ENCODE assay signal across 25 cellular contexts in the genomic region with DNA sequence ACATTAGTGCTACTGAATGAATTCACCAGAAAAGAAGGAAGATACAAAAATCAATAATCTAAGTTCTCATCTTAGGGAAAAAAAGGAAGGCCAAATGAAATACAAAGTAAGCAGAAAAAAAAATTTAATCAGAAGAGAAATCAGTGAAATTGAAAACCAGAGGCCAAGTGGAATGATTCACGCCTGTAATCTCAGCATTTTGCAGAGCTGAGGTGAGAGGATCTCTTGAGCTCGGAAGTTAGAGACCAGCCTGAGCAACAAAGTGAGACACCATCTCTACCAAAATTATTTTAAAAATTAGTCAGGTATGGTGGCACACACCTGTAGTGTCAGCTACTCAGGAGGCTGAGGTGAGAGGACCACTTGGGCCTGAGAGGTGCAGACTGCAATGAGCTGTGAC.
"Had no signal": no experiment of that assay in that cellular context is flagged by ENCODE, and none has a peak within 500 bp of the region (broad histone marks: within the 10 kb centered on the region; RNA-seq: fewer than 3 reads in every experiment).

No MANE protein-coding gene starts in this region.

- H3K4me2 ChIP-seq: neural progenitor cell had no signal

- H3K9me3 ChIP-seq: gastroesophageal sphincter, thoracic aorta, uterus had no signal

- DNase-seq: activated CD4-positive, alpha-beta T cell treated with anti-CD3 and anti-CD28 coated beads for 48 hours; activated CD4-positive, alpha-beta T cell treated with anti-CD3 and anti-CD28 coated beads, Interleukin-2, amount 50 U/mL, for 48 hours; activated CD4-positive, CD25-positive, alpha-beta regulatory T cell; activated CD8-positive, alpha-beta memory T cell treated with anti-CD3 and anti-CD28 coated beads for 24 hours; activated effector memory CD4-positive, alpha-beta T cell treated with Interleukin-2 at 50 U/mL for 16 hours; activated naive CD4-positive, alpha-beta T cell treated with Interleukin-2 at 50 U/mL for 16 hours; amniotic stem cell; dermis blood vessel endothelial cell; effector CD4-positive, alpha-beta T cell; hippocampal formation; midbrain; naive thymus-derived CD4-positive, alpha-beta T cell; occipital lobe; posterior cingulate gyrus; right cardiac atrium; spleen; stimulated activated naive CD4-positive, alpha-beta T cell treated with Interleukin-2 at 50 U/mL for 16 hours; T-helper 1 cell; uterus had no signal

- H3K9ac ChIP-seq: neural progenitor cell had no signal

- H3K27ac ChIP-seq: epithelial cell of prostate, gastroesophageal sphincter, neural progenitor cell, spleen, thoracic aorta, uterus had no signal

- H3K27me3 ChIP-seq: gastroesophageal sphincter, neural progenitor cell, spleen, uterus had no signal

- H3K4me3 ChIP-seq: gastroesophageal sphincter, neural progenitor cell, spleen, thoracic aorta, uterus had no signal

- H3K36me3 ChIP-seq: gastroesophageal sphincter, neural progenitor cell, thoracic aorta, uterus had no signal

- H2AFZ ChIP-seq: neural progenitor cell had no signal

- H3K4me1 ChIP-seq: gastroesophageal sphincter, neural progenitor cell, uterus had no signal

- FAIRE-seq: bronchial epithelial cell, endometrium had no signal

- ATAC-seq: gastroesophageal sphincter; naive thymus-derived CD4-positive, alpha-beta T cell; right cardiac atrium had no signal
